ENCODE assay signal across 8 cellular contexts in genomic region chrX:13938053-13938765, GRCh38.
A peak's percentile ranks its signal among the peaks of the same experiment; 100 is the strongest.
DNase-seq lines count a peak whose midpoint lies in the region; ATAC-seq, FAIRE-seq and TF ChIP-seq lines count a peak whose summit lies in the region.

No MANE protein-coding gene starts in this region.

- peak; percentile 71 for ATAC-seq in GM12878
- no peak for ATAC-seq in stimulated activated effector memory CD8-positive, alpha-beta T cell treated with anti-CD3 and anti-CD28 coated beads, Interleukin-12 subunit alpha, Interleukin-12 subunit beta, amount 100 ng/mL, for 72 hours
- no peak for ATAC-seq in GM19023 (IDR thresholded peaks at IDR 0.05; ENCODE audit: unreplicated experiment)
- no peak for ATAC-seq in GM21526 (IDR thresholded peaks at IDR 0.05; ENCODE audit: low FRiP score, unreplicated experiment)

- in situ Hi-C loops in GM12878 (cut with MboI): no loop called here

- no peaks in the 10 kb centered on the region for H3K36me3 ChIP-seq in GM12878 (ENCODE audit: control insufficient read depth in 2 of 2, insufficient read depth in 2 of 2, low read length in 1 of 2)

- DNase-seq in Daoy (ENCODE audit: low read depth) (peak; percentile 5), NCI-H146 (lab: John Stamatoyannopoulos, UW) (peak; percentile 78), GM12878 (ENCODE audit: low read depth, low spot score) (no peak), iPS-NIHi11 (ENCODE audit: low spot score) (peak; percentile 74), kidney tubule cell (ENCODE audit: low spot score) (no peak)
- DNase-seq in stimulated activated effector memory CD8-positive, alpha-beta T cell treated with anti-CD3 and anti-CD28 coated beads, Interleukin-12 subunit alpha, Interleukin-12 subunit beta, amount 100 ng/mL, for 72 hours (ENCODE audit: low spot score in 2 of 2): no peak

- H3K36me3 Mint-ChIP-seq in stimulated activated effector memory CD8-positive, alpha-beta T cell treated with anti-CD3 and anti-CD28 coated beads, Interleukin-12 subunit alpha, Interleukin-12 subunit beta, amount 100 ng/mL, for 72 hours: no peaks in the 10 kb centered on the region

- SMC1A ChIA-PET in GM12878 (lab: Charles Lee; ENCODE audit: uncharacterized antibody, unreplicated experiment): no interaction called here

- no peaks in the 10 kb centered on the region for H3K79me2 ChIP-seq in GM12878 (ENCODE audit: control insufficient read depth, insufficient read depth, low read length)

- H3K4me3 Mint-ChIP-seq in stimulated activated effector memory CD8-positive, alpha-beta T cell treated with anti-CD3 and anti-CD28 coated beads, Interleukin-12 subunit alpha, Interleukin-12 subunit beta, amount 100 ng/mL, for 72 hours: peak overlapping the region; percentile 39

- POLR2A ChIA-PET in GM12878 (lab: Charles Lee): no interaction called here

- no peaks in the 10 kb centered on the region; the same call in 2 of the 3 replicates for H3K9me3 ChIP-seq in GM12878 (replicated peaks; ENCODE audit: control insufficient read depth, insufficient read depth, low read length)

- intact Hi-C loops in GM12878 (cut with micrococcal nuclease; ENCODE audit: unreplicated experiment): no loop called here

- no peak for TF ChIP-seq EP300 in GM12878 (IDR thresholded peaks at IDR 0.05; ENCODE audit: borderline replicate concordance in 1 of 2, control insufficient read depth in 1 of 2, low read depth in 2 of 2, low read length in 2 of 2)

- peak overlapping the region; percentile 23; the same call in 1 of the 2 replicates for H3K4me3 ChIP-seq in GM12878

- H3K4me1 ChIP-seq in GM12878 (ENCODE audit: control insufficient read depth, insufficient read depth, low read length): no peaks in the 10 kb centered on the region

- TF ChIP-seq RAD21 in GM12878 (IDR thresholded peaks at IDR 0.05; ENCODE audit: insufficient read depth, low read depth, low read length): no peak

- no peak for TF ChIP-seq POLR2A in GM12878 (IDR thresholded peaks at IDR 0.05; ENCODE audit: low read depth, low read length)

- peak overlapping the region; percentile 54 for H3K4me2 ChIP-seq in GM12878 (ENCODE audit: control insufficient read depth, insufficient read depth)

- 18% methylated on average over 52 of the region's 83 CpGs for WGBS in GM12878 (ENCODE audit: insufficient coverage, insufficient replicate concordance, low lambda C conversion rate, missing lambda C conversion rate)

- no peak for FAIRE-seq in GM12878 (lab: Jason Lieb, UNC)

- no peaks in the 10 kb centered on the region for H3K4me1 Mint-ChIP-seq in stimulated activated effector memory CD8-positive, alpha-beta T cell treated with anti-CD3 and anti-CD28 coated beads, Interleukin-12 subunit alpha, Interleukin-12 subunit beta, amount 100 ng/mL, for 72 hours

- RAD21 ChIA-PET in GM12878 (lab: Charles Lee; ENCODE audit: unreplicated experiment): no interaction called here

- CTCF ChIA-PET in GM12878 (lab: Yijun Ruan, JAX): no interaction called here

- no peak for TF ChIP-seq CTCF in GM12878 (IDR thresholded peaks at IDR 0.05 in 2 of 3, conservative IDR thresholded peaks at IDR 0.05 in 1 of 3; ENCODE audit: control insufficient read depth in 2 of 3, extremely low read depth in 1 of 3, insufficient read depth in 1 of 3, low read depth in 3 of 3, low read length in 3 of 3)

- H3K9ac ChIP-seq in GM12878 (ENCODE audit: control insufficient read depth, insufficient read depth, low read length): no peak overlapping the region

- no peaks in the 10 kb centered on the region for H4K20me1 ChIP-seq in GM12878 (ENCODE audit: control insufficient read depth, insufficient read depth)

- no TSS peak for BruUV-seq in GM12878 (replicated peaks; lab: Mats Ljungman, UMichigan)

- H3K27ac Mint-ChIP-seq in stimulated activated effector memory CD8-positive, alpha-beta T cell treated with anti-CD3 and anti-CD28 coated beads, Interleukin-12 subunit alpha, Interleukin-12 subunit beta, amount 100 ng/mL, for 72 hours: no peak overlapping the region

- H3K27ac ChIP-seq in GM12878 (ENCODE audit: control insufficient read depth, insufficient read depth): no peak overlapping the region

- no peak overlapping the region for H2AFZ ChIP-seq in GM12878 (ENCODE audit: control insufficient read depth, low read depth, low read length)

- peaks cover 7 to 15% of the 10 kb centered on the region in 2 experiments for H3K27me3 ChIP-seq in GM12878 (replicated peaks in 1 of 2; ENCODE audit: control insufficient read depth in 2 of 2, insufficient read depth in 2 of 2, low read length in 1 of 2)

- H3K9me3 Mint-ChIP-seq in stimulated activated effector memory CD8-positive, alpha-beta T cell treated with anti-CD3 and anti-CD28 coated beads, Interleukin-12 subunit alpha, Interleukin-12 subunit beta, amount 100 ng/mL, for 72 hours: no peaks in the 10 kb centered on the region

TF ChIP-seq in GM12878, 131 proteins besides CTCF, POLR2A, EP300 and RAD21:
- TF ChIP-seq BHLHE40 (IDR thresholded peaks at IDR 0.05; ENCODE audit: borderline replicate concordance in 1 of 2, low read depth in 2 of 2, low read length in 1 of 2) (peak in 1 of 2 experiments; percentile 80; a peak in 2 of 4 replicates), ZBTB4 (CRISPR knock-in tag; IDR thresholded peaks at IDR 0.05) (no peak)

Comparison
In these comparisons a context has a peak if more than half of its experiments do, and no peak if none do; other contexts are left out.
1. DNase-seq: peak in Daoy (single experiment), NCI-H146 (single experiment) and iPS-NIHi11 (single experiment); none in GM12878 (single experiment), stimulated activated effector memory CD8-positive, alpha-beta T cell treated with anti-CD3 and anti-CD28 coated beads, Interleukin-12 subunit alpha, Interleukin-12 subunit beta, amount 100 ng/mL, for 72 hours (0 of 2) and kidney tubule cell (single experiment).